Comparison of ENCODE assay signal across 8 cellular contexts in the genomic region with DNA sequence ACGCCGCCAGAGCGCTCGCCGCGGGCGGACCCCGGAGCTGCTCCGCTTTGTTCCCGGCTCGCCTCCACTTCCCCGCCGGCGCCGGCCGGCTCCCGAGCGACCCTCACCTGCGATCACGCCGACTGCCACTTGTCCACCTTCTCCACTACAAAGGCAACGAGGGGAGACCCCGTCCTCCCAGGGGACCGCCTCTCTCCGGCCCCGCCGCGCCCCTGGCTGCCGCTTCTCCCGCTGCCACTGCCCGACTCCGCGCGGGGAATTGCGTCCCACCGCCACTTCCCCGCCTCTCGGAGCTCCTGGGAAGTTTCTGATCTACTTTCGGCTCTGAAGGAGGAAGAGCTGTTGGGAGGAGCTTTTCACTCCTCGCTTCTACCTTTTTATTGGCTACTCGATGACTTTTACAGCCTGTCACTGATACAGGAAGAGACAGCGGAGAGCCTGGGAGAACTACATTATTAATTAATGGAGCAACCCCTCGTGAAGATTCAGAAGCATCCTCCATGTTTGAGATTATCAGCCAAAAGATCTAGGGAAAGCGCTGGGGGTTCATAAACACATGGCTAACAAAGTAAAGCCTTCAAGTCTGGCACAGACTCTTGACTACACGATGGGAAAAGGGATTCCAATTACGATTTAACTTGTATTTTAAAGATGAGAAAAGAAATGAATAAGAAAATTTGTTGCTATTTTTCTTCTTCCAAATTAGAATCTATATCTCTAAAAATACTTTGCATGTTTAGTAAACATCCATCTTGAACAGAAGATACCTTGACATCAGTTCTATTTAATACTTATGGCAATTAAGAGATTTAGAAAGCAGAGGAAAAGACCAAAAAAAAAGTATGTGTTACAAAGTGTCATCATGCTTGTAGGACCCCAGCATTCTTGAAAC. TPM values are rescaled to one million over a fixed set of nuclear protein-coding genes. Genes with fewer than 3 reads are reported as not detected.
DNase-seq lines count a peak whose midpoint lies in the region; ATAC-seq and TF ChIP-seq lines count a peak whose summit lies in the region.

A gene with protein sequence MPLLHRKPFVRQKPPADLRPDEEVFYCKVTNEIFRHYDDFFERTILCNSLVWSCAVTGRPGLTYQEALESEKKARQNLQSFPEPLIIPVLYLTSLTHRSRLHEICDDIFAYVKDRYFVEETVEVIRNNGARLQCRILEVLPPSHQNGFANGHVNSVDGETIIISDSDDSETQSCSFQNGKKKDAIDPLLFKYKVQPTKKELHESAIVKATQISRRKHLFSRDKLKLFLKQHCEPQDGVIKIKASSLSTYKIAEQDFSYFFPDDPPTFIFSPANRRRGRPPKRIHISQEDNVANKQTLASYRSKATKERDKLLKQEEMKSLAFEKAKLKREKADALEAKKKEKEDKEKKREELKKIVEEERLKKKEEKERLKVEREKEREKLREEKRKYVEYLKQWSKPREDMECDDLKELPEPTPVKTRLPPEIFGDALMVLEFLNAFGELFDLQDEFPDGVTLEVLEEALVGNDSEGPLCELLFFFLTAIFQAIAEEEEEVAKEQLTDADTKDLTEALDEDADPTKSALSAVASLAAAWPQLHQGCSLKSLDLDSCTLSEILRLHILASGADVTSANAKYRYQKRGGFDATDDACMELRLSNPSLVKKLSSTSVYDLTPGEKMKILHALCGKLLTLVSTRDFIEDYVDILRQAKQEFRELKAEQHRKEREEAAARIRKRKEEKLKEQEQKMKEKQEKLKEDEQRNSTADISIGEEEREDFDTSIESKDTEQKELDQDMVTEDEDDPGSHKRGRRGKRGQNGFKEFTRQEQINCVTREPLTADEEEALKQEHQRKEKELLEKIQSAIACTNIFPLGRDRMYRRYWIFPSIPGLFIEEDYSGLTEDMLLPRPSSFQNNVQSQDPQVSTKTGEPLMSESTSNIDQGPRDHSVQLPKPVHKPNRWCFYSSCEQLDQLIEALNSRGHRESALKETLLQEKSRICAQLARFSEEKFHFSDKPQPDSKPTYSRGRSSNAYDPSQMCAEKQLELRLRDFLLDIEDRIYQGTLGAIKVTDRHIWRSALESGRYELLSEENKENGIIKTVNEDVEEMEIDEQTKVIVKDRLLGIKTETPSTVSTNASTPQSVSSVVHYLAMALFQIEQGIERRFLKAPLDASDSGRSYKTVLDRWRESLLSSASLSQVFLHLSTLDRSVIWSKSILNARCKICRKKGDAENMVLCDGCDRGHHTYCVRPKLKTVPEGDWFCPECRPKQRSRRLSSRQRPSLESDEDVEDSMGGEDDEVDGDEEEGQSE (N-terminal part only) (minus strand): TSS at position 330 of the 892 bp plus-strand sequence. CDS start 756 bp downstream, outside the sequence.

- peaks cover 34% of the 10 kb centered on the region for H3K4me1 ChIP-seq in Loucy (ENCODE audit: insufficient read depth, low read length, poor library complexity, severe bottlenecking)
- H3K4me1 ChIP-seq in RWPE2 (ENCODE audit: insufficient read depth, poor library complexity, severe bottlenecking), result peaks cover 16% of the 10 kb centered on the region
- H3K4me1 ChIP-seq in foreskin keratinocyte, result peaks cover 10% of the 10 kb centered on the region

- no peak for TF ChIP-seq CTCF in Loucy (conservative IDR thresholded peaks at IDR 0.05; ENCODE audit: low read length)
- peak; percentile 1 for TF ChIP-seq CTCF in RWPE2 (IDR thresholded peaks at IDR 0.05; ENCODE audit: poor library complexity, severe bottlenecking)
- TF ChIP-seq CTCF in foreskin keratinocyte (conservative IDR thresholded peaks at IDR 0.05), result no peak
- peak; percentile 28 for TF ChIP-seq CTCF in neural crest cell (conservative IDR thresholded peaks at IDR 0.05)

- DNase-seq in ELR (ENCODE audit: low read depth) (peak; percentile 97), H4 (ENCODE audit: low spot score) (peak; percentile 84), RWPE2 (ENCODE audit: low spot score) (peak; percentile 80), foreskin keratinocyte (peak; percentile 77 to 90), neural crest cell (ENCODE audit: low read depth, low spot score) (peak; percentile 65), superior temporal gyrus (ENCODE audit: extremely low spot score) (peak; percentile 62)
- DNase-seq in activated naive CD4-positive, alpha-beta T cell treated with Interleukin-2 at 50 U/mL for 16 hours, result peak; percentile 41

- peaks cover 52% of the 10 kb centered on the region for H3K79me2 ChIP-seq in Loucy (ENCODE audit: insufficient read depth, low read length)

- no peaks in the 10 kb centered on the region for H3K9me2 ChIP-seq in Loucy (replicated peaks; ENCODE audit: low read depth, low read length)

- H3F3A ChIP-seq in Loucy (ENCODE audit: low read depth), result no peaks in the 10 kb centered on the region

- H3K27ac Mint-ChIP-seq in neural crest cell (ENCODE audit: unreplicated experiment), result peak within 1 kb of the TSS; percentile 99

- peaks cover 30% of the 10 kb centered on the region for H3K4me1 Mint-ChIP-seq in neural crest cell

- H3K27me3 ChIP-seq in Loucy (ENCODE audit: insufficient read depth, low read length, poor library complexity, severe bottlenecking) (no peaks in the 10 kb centered on the region), RWPE2 (ENCODE audit: insufficient read depth, poor library complexity, severe bottlenecking) (no peaks in the 10 kb centered on the region), foreskin keratinocyte (no peaks in the 10 kb centered on the region)

- peak within 1 kb of the TSS; percentile 93 for H3K9ac ChIP-seq in Loucy (ENCODE audit: low read depth, low read length, poor library complexity, severe bottlenecking)

- H3K36me3 ChIP-seq in Loucy (ENCODE audit: insufficient read depth, low read length) (no peaks in the 10 kb centered on the region; the same call in none of the 2 replicates), RWPE2 (ENCODE audit: low read depth) (peaks cover 17% of the 10 kb centered on the region)

- H3K27me3 Mint-ChIP-seq in neural crest cell (ENCODE audit: low read depth), result peaks cover 2% of the 10 kb centered on the region

- H3K4me3 ChIP-seq in Loucy (ENCODE audit: low read length, poor library complexity, severe bottlenecking), result peak within 1 kb of the TSS; percentile 87
- H3K4me3 ChIP-seq in RWPE2 (ENCODE audit: severe bottlenecking), result peak within 1 kb of the TSS; percentile 76

- H3K9me3 ChIP-seq in Loucy (ENCODE audit: insufficient read depth, low read depth, low read length), result no peaks in the 10 kb centered on the region
- no peaks in the 10 kb centered on the region for H3K9me3 ChIP-seq in RWPE2 (ENCODE audit: severe bottlenecking)

- peak within 1 kb of the TSS; percentile 93 for H2AFZ ChIP-seq in Loucy (ENCODE audit: low read length)

- peak within 1 kb of the TSS; percentile 77 for H3K4me2 ChIP-seq in Loucy (ENCODE audit: low read depth, low read length, poor library complexity, severe bottlenecking)

- no peaks in the 10 kb centered on the region for H3K36me3 Mint-ChIP-seq in neural crest cell (ENCODE audit: low read depth)

- ATAC-seq in RWPE2 (ENCODE audit: low read depth) (peak; percentile 83), foreskin keratinocyte (peak; percentile 75)

- no peaks in the 10 kb centered on the region for H3K9me3 Mint-ChIP-seq in neural crest cell

- peak within 1 kb of the TSS; percentile 99 for H3K4me3 Mint-ChIP-seq in neural crest cell

- H3K27ac ChIP-seq in RWPE2 (ENCODE audit: poor library complexity, severe bottlenecking), result peak within 1 kb of the TSS; percentile 94
- H3K27ac ChIP-seq in foreskin keratinocyte, result peak within 1 kb of the TSS; percentile 94

- H4K20me1 ChIP-seq in Loucy (ENCODE audit: insufficient read depth, low read length, poor library complexity, severe bottlenecking), result peaks cover 21% of the 10 kb centered on the region

RNA-seq across cellular contexts. Expression of the gene that starts here (rescaled TPM):
- 27.9 and 34.2 TPM in 2 replicates for total RNA-seq in H4 (2014; rRNA removed; shearing (Covaris generic))
- total RNA-seq in foreskin keratinocyte (38.8 and 41.9 TPM in 2 replicates), neural crest cell (50.2 and 56.3 TPM in 2 replicates)
- polyA plus RNA-seq in foreskin keratinocyte, result 12.6 and 16.8 TPM in 2 replicates

Comparison
In these comparisons a context has a peak if more than half of its experiments do, and no peak if none do; other contexts are left out.
1. Peak in every context shown above with its lines: DNase-seq, ATAC-seq, H3K4me3 ChIP-seq and H3K27ac ChIP-seq.
2. DNase-seq: peak in every context shown above with its lines; median percentile 97 in ELR; 84 in H4; 84 in foreskin keratinocyte; 80 in RWPE2; 65 in neural crest cell; 62 in superior temporal gyrus; 41 in activated naive CD4-positive, alpha-beta T cell treated with Interleukin-2 at 50 U/mL for 16 hours.
3. CTCF ChIP-seq: peak in RWPE2 (single experiment) and neural crest cell (single experiment); none in Loucy (single experiment) and foreskin keratinocyte (single experiment).